In the genomic region with DNA sequence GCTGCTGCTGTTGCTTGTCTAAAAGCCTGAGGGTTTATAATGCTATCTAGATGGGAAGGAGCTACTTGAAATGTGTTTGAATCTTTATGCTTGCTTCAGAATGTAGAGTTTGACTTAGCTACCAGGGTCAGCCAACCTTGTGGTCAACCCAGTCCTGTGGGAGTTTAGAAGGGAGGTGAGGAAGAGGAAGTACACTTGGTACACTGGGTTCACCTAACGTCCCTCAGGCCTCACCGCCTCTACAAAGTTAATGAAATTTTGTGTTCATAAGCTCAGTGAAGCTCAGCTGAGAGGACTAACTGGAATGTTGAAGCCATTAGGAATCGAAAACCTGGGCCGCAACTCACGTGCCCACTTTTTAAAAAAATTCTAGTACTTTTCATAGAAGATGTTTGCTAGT, we compare ENCODE assay signal across 20 cellular contexts. TPM values are rescaled to one million over a fixed set of nuclear protein-coding genes. Genes with fewer than 3 reads are reported as not detected.
DNase-seq lines count a peak whose midpoint lies in the region; ATAC-seq lines count a peak whose summit lies in the region.
"Had no signal": no experiment of that assay in that cellular context is flagged by ENCODE, and none has a peak within 500 bp of the region (broad histone marks: within the 10 kb centered on the region; RNA-seq: fewer than 3 reads in every experiment).

No MANE protein-coding gene starts in this region.

- H3K4me3 ChIP-seq in neuronal stem cell (ENCODE audit: low read length in 2 of 2) = no peak overlapping the region
- H3K4me3 ChIP-seq: SJCRH30, spleen, thoracic aorta had no signal

- no peak overlapping the region for H3K4me2 ChIP-seq in neuronal stem cell (ENCODE audit: insufficient read depth, low read length, poor library complexity, severe bottlenecking)

- peaks cover 0 to 3% of the 10 kb centered on the region in 2 donors for H3K4me1 ChIP-seq in neuronal stem cell (ENCODE audit: control insufficient read depth in 2 of 2, insufficient read depth in 1 of 2, low read depth in 1 of 2, low read length in 2 of 2)
- H3K4me1 ChIP-seq: SJCRH30 had no signal

- no peak overlapping the region for H2BK15ac ChIP-seq in neuronal stem cell (ENCODE audit: low read length)

- no peak overlapping the region for H3K23ac ChIP-seq in neuronal stem cell (ENCODE audit: low read depth, low read length, poor library complexity)

- no peak overlapping the region for H3K18ac ChIP-seq in neuronal stem cell (ENCODE audit: low read length)

- no peak overlapping the region for H3K9ac ChIP-seq in neuronal stem cell (ENCODE audit: low read depth, low read length, poor library complexity)

- H3K27ac ChIP-seq in neuronal stem cell (replicated peaks; ENCODE audit: low read length) = no peak overlapping the region
- H3K27ac ChIP-seq: SJCRH30, spleen, thoracic aorta had no signal

- H2BK120ac ChIP-seq in neuronal stem cell (ENCODE audit: low read depth, low read length) = no peak overlapping the region

- no peak overlapping the region for H2BK5ac ChIP-seq in neuronal stem cell (ENCODE audit: low read length)

- peaks cover 87% of the 10 kb centered on the region for H3K4me1 Mint-ChIP-seq in activated naive CD4-positive, alpha-beta T cell treated with anti-CD3 and anti-CD28 coated beads, Interleukin-2, amount 50 U/mL, for 24 hours
- H3K4me1 Mint-ChIP-seq in activated naive CD4-positive, alpha-beta T cell treated with anti-CD3 and anti-CD28 coated beads, Interleukin-2, amount 10 ng/mL, durations not matched to agents 7 days and 5 days = peaks cover 24% of the 10 kb centered on the region
- peaks cover 60 to 83% of the 10 kb centered on the region in 2 donors for H3K4me1 Mint-ChIP-seq in effector memory CD8-positive, alpha-beta T cell (ENCODE audit: low read depth in 2 of 2)

- H3K9me3 Mint-ChIP-seq in activated naive CD4-positive, alpha-beta T cell treated with anti-CD3 and anti-CD28 coated beads, Interleukin-2, amount 50 U/mL, for 24 hours = no peaks in the 10 kb centered on the region
- H3K9me3 Mint-ChIP-seq in activated naive CD4-positive, alpha-beta T cell treated with anti-CD3 and anti-CD28 coated beads, Interleukin-2, amount 10 ng/mL, durations not matched to agents 7 days and 5 days = no peaks in the 10 kb centered on the region
- H3K9me3 Mint-ChIP-seq in effector memory CD8-positive, alpha-beta T cell = no peaks in the 10 kb centered on the region
- H3K9me3 Mint-ChIP-seq: H9; T-helper 2 cell treated with Interferon-gamma antibody and Interleukin-4, amounts not matched to agents 5 μg/mL and 100 μg/mL, for 36 hours had no signal

- no peak for ATAC-seq in effector memory CD8-positive, alpha-beta T cell (replicated peaks)
- no peak for ATAC-seq in GM19035 (IDR thresholded peaks at IDR 0.05; ENCODE audit: unreplicated experiment)

- no peak overlapping the region for H2BK12ac ChIP-seq in neuronal stem cell (ENCODE audit: low read length)

- H3K9me3 ChIP-seq in neuronal stem cell (replicated peaks in 1 of 2; ENCODE audit: control insufficient read depth in 2 of 2, insufficient read depth in 1 of 2, low read depth in 1 of 2, low read length in 2 of 2) = no peaks in the 10 kb centered on the region
- H3K9me3 ChIP-seq: SJCRH30, spleen, thoracic aorta had no signal

- no peaks in the 10 kb centered on the region for H3K79me1 ChIP-seq in neuronal stem cell (ENCODE audit: low read depth, low read length)

- no CpG with 5 or more reads among the region's 5 CpGs for WGBS in neuronal stem cell (ENCODE audit: extremely low coverage in 2 of 2, insufficient read length in 2 of 2, insufficient replicate concordance in 1 of 2), 2 donors

- H4K8ac ChIP-seq in neuronal stem cell (ENCODE audit: low read depth, low read length) = no peak overlapping the region

- no peak overlapping the region for H3K4me3 Mint-ChIP-seq in activated naive CD4-positive, alpha-beta T cell treated with anti-CD3 and anti-CD28 coated beads, Interleukin-2, amount 50 U/mL, for 24 hours
- H3K4me3 Mint-ChIP-seq in activated naive CD4-positive, alpha-beta T cell treated with anti-CD3 and anti-CD28 coated beads, Interleukin-2, amount 10 ng/mL, durations not matched to agents 7 days and 5 days = no peak overlapping the region
- H3K4me3 Mint-ChIP-seq in effector memory CD8-positive, alpha-beta T cell = peak overlapping the region; percentile 11 to 38
- H3K4me3 Mint-ChIP-seq: H9; T-helper 2 cell treated with Interferon-gamma antibody and Interleukin-4, amounts not matched to agents 5 μg/mL and 100 μg/mL, for 36 hours had no signal

- H3K14ac ChIP-seq in neuronal stem cell (ENCODE audit: low read length) = no peak overlapping the region

- CTCF ChIA-PET in activated naive CD4-positive, alpha-beta T cell treated with anti-CD3 and anti-CD28 coated beads, Interleukin-2, amount 10 ng/mL, durations not matched to agents 7 days and 5 days (lab: Charles Lee) = no interaction called here

- H3K36me3 Mint-ChIP-seq in activated naive CD4-positive, alpha-beta T cell treated with anti-CD3 and anti-CD28 coated beads, Interleukin-2, amount 50 U/mL, for 24 hours = peaks cover 12% of the 10 kb centered on the region
- H3K36me3 Mint-ChIP-seq in activated naive CD4-positive, alpha-beta T cell treated with anti-CD3 and anti-CD28 coated beads, Interleukin-2, amount 10 ng/mL, durations not matched to agents 7 days and 5 days = peaks cover 35% of the 10 kb centered on the region
- peaks cover 12% of the 10 kb centered on the region for H3K36me3 Mint-ChIP-seq in effector memory CD8-positive, alpha-beta T cell (ENCODE audit: insufficient read depth)

- H3K27me3 ChIP-seq in neuronal stem cell (ENCODE audit: control insufficient read depth in 3 of 3, insufficient read depth in 3 of 3, low read depth in 1 of 3, low read length in 3 of 3) = no peaks in the 10 kb centered on the region
- H3K27me3 ChIP-seq: SJCRH30, spleen had no signal

- no peaks in the 10 kb centered on the region for H3K27me3 Mint-ChIP-seq in activated naive CD4-positive, alpha-beta T cell treated with anti-CD3 and anti-CD28 coated beads, Interleukin-2, amount 50 U/mL, for 24 hours
- no peaks in the 10 kb centered on the region for H3K27me3 Mint-ChIP-seq in activated naive CD4-positive, alpha-beta T cell treated with anti-CD3 and anti-CD28 coated beads, Interleukin-2, amount 10 ng/mL, durations not matched to agents 7 days and 5 days
- H3K27me3 Mint-ChIP-seq in effector memory CD8-positive, alpha-beta T cell = no peaks in the 10 kb centered on the region

- no peak overlapping the region for H2AK5ac ChIP-seq in neuronal stem cell (ENCODE audit: low read depth, low read length)

- H3K36me3 ChIP-seq in neuronal stem cell (replicated peaks in 1 of 2; ENCODE audit: control insufficient read depth in 2 of 2, insufficient read depth in 2 of 2, low read length in 2 of 2) = no peaks in the 10 kb centered on the region
- H3K36me3 ChIP-seq: SJCRH30, spleen, thoracic aorta had no signal

- H4K91ac ChIP-seq in neuronal stem cell (ENCODE audit: low read depth, low read length, poor library complexity) = no peak overlapping the region

- H2AFZ ChIP-seq in neuronal stem cell (ENCODE audit: low read length) = no peak overlapping the region

- DNase-seq in activated naive CD4-positive, alpha-beta T cell treated with anti-CD3 and anti-CD28 coated beads, Interleukin-2, amount 10 ng/mL, durations not matched to agents 7 days and 5 days = no peak
- DNase-seq in SKM-1 (lab: John Stamatoyannopoulos, UW; ENCODE audit: unreplicated experiment) = peak; percentile 67
- DNase-seq in effector memory CD8-positive, alpha-beta T cell = no peak
- no peak for DNase-seq in HCEC 1CT
- no peak for DNase-seq in neuronal stem cell (ENCODE audit: low spot score)
- DNase-seq in A172 (ENCODE audit: low spot score) = no peak
- DNase-seq: activated CD4-positive, alpha-beta T cell treated with anti-CD3 and anti-CD28 coated beads for 48 hours; activated CD8-positive, alpha-beta memory T cell treated with anti-CD3 and anti-CD28 coated beads, Interleukin-2, amount 50 U/mL, for 4 hours; activated naive CD4-positive, alpha-beta T cell; EL; H9; kidney glomerular epithelial cell; mesendoderm; NCI-H1417 treated with DMSO at 0.1 percent for 48 hours; SJCRH30; spleen had no signal

- H3K4ac ChIP-seq in neuronal stem cell (ENCODE audit: low read length) = no peak overlapping the region

- peak overlapping the region; percentile 35 for H3K27ac Mint-ChIP-seq in activated naive CD4-positive, alpha-beta T cell treated with anti-CD3 and anti-CD28 coated beads, Interleukin-2, amount 50 U/mL, for 24 hours
- H3K27ac Mint-ChIP-seq in activated naive CD4-positive, alpha-beta T cell treated with anti-CD3 and anti-CD28 coated beads, Interleukin-2, amount 10 ng/mL, durations not matched to agents 7 days and 5 days = no peak overlapping the region
- peak overlapping the region; percentile 77 to 87 for H3K27ac Mint-ChIP-seq in effector memory CD8-positive, alpha-beta T cell
- H3K27ac Mint-ChIP-seq: H9; T-helper 2 cell treated with Interferon-gamma antibody and Interleukin-4, amounts not matched to agents 5 μg/mL and 100 μg/mL, for 36 hours had no signal

RNA-seq across cellular contexts. Expression of a gene that starts 10.7 kb away (rescaled TPM):
- polyA plus RNA-seq in neuronal stem cell (2013, experiment 1 of 2) = 9.9 TPM
- 10.5 TPM for polyA plus RNA-seq in neuronal stem cell (2013, experiment 2 of 2)
- total RNA-seq in A172 (2014; rRNA removed; shearing (Covaris generic)) = 1.8 and 8.3 TPM in 2 replicates

Comparison
In these comparisons a context has a peak if more than half of its experiments do, and no peak if none do; other contexts are left out.
1. H3K4me3 Mint-ChIP-seq: peak in effector memory CD8-positive, alpha-beta T cell (2 of 2); none in activated naive CD4-positive, alpha-beta T cell treated with anti-CD3 and anti-CD28 coated beads, Interleukin-2, amount 50 U/mL, for 24 hours (single experiment) and activated naive CD4-positive, alpha-beta T cell treated with anti-CD3 and anti-CD28 coated beads, Interleukin-2, amount 10 ng/mL, durations not matched to agents 7 days and 5 days (single experiment).